28 cellular contexts compared by ENCODE assay signal in the genomic region with DNA sequence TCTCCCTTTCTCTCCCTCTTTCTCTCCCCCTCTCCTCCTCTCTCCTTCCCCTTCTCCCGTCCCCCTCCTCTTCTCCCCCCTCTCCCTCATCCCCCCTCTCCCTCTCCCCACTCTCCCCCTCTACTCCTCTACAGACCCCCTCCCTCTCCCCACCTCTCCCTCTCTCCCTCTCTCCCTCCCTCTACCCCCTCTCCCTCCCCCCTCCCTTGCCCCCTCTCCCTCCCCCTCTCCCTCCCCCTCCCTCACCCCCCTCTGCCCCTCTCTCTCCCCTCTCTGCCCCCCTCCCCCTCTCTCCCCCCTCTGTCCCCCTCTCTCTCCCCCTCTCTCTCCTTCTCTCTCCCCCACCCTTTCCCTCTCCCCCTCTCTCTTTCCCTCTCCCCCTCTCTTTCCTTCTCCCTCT.
"Had no signal": no experiment of that assay in that cellular context is flagged by ENCODE, and none has a peak within 500 bp of the region (broad histone marks: within the 10 kb centered on the region; RNA-seq: fewer than 3 reads in every experiment).

No MANE protein-coding gene starts in this region.

- H3K36me3 ChIP-seq: colonic mucosa, esophagus muscularis mucosa, esophagus squamous epithelium, gastrocnemius medialis, gastroesophageal sphincter, heart left ventricle, heart right ventricle had no signal

- DNase-seq: colonic mucosa; cortex of kidney; dermis blood vessel endothelial cell; dorsolateral prefrontal cortex; effector CD4-positive, alpha-beta T cell; effector CD8-positive, alpha-beta T cell; effector memory CD4-positive, alpha-beta T cell; effector memory CD8-positive, alpha-beta T cell; erythroblast; esophagus squamous epithelium; foreskin fibroblast; foreskin melanocyte; gastrocnemius medialis; glutamatergic neuron; head of caudate nucleus; heart left ventricle; heart right ventricle had no signal

- H3K9me3 Mint-ChIP-seq: dendritic cell treated with granulocyte-macrophage colony-stimulating factor and Interleukin-4, amounts not matched to agents 40 ng/mL and 50 ng/mL, for 4 days; effector memory CD8-positive, alpha-beta T cell had no signal

- ATAC-seq: effector memory CD8-positive, alpha-beta T cell; esophagus mucosa; gastrocnemius medialis; gastroesophageal sphincter; heart left ventricle; heart right ventricle had no signal

- H3K4me3 ChIP-seq: colonic mucosa, coronary artery, dorsolateral prefrontal cortex, esophagus muscularis mucosa, esophagus squamous epithelium, gastrocnemius medialis, gastroesophageal sphincter, heart left ventricle, heart right ventricle had no signal

- H3K27me3 ChIP-seq: colonic mucosa, dorsolateral prefrontal cortex, esophagus muscularis mucosa, foreskin keratinocyte, gastrocnemius medialis had no signal

- FAIRE-seq: colon, endometrium, endothelial cell of umbilical vein, frontal cortex had no signal

- H3K9me3 ChIP-seq: colonic mucosa, esophagus muscularis mucosa, esophagus squamous epithelium, gastrocnemius medialis, gastroesophageal sphincter, heart left ventricle, heart right ventricle had no signal

- H3K4me1 ChIP-seq: colonic mucosa, esophagus squamous epithelium, foreskin keratinocyte, gastrocnemius medialis, gastroesophageal sphincter had no signal

- H3K27ac ChIP-seq: colonic mucosa, coronary artery, dorsolateral prefrontal cortex, epithelial cell of prostate, esophagus muscularis mucosa, esophagus squamous epithelium, foreskin keratinocyte, gastrocnemius medialis, gastroesophageal sphincter, heart left ventricle, heart right ventricle had no signal

- H3K27ac Mint-ChIP-seq: dendritic cell treated with granulocyte-macrophage colony-stimulating factor and Interleukin-4, amounts not matched to agents 40 ng/mL and 50 ng/mL, for 4 days; effector memory CD8-positive, alpha-beta T cell had no signal

- H3K4me3 Mint-ChIP-seq: dendritic cell treated with granulocyte-macrophage colony-stimulating factor and Interleukin-4, amounts not matched to agents 40 ng/mL and 50 ng/mL, for 4 days; effector memory CD8-positive, alpha-beta T cell had no signal
